8 cellular contexts compared by ENCODE assay signal in the genomic region with DNA sequence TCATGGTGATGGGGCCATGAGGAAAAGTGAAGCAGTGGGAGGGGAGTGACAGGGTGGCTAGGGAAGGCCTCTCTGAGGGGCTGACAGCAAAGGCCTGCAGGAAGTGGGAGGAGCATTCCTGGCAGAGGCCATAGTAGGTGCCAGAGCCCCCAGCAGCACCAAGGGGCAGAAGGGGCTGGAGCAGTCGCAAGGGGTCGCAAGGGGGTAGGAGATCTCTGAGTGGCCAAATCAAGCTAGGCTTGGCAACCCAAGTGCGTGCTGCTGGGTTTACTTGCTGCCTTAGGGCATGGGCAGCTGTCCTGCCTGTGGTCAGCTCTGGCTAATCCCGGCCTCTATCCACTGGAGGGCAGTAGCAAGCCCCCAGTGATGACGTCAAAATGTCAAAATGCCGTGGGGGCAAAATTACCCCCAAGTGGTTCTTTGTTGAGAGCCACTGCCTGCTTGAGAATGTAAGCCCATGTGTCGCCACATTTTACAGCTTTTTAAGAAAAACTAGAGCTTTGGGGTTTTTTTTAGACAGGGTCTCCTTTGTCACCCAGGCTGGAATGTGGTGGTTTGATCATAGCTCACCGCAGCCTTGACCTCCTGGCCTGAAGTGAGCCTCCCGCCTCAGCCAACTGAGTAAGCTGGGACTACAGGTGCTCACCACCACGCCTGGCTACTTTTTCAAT. TPM values are rescaled to one million over a fixed set of nuclear protein-coding genes. Genes with fewer than 3 reads are reported as not detected.
DNase-seq lines count a peak whose midpoint lies in the region; ATAC-seq, FAIRE-seq and TF ChIP-seq lines count a peak whose summit lies in the region.

No MANE protein-coding gene starts in this region.

- DNase-seq in activated T-cell treated with anti-CD3 and anti-CD28 coated beads, Interleukin-2, amount 50 U/mL, for 24 hours: no peak
- no peak for DNase-seq in activated T-cell treated with anti-CD3 and anti-CD28 coated beads, Interleukin-2, amount 50 U/mL, for 1 hour
- DNase-seq in RCC 7860 (ENCODE audit: low spot score) (peak; percentile 51), H1 (ENCODE audit: low read depth in 1 of 2, low spot score in 2 of 2) (peak; percentile 70 to 80), NCI-H345 treated with DMSO at 0.1 percent for 48 hours (lab: John Stamatoyannopoulos, UW; ENCODE audit: unreplicated experiment) (no peak), NCI-H2107 (lab: John Stamatoyannopoulos, UW) (no peak)
- no peak for DNase-seq in naive thymus-derived CD8-positive, alpha-beta T cell

- no peak overlapping the region for H4K5ac ChIP-seq in H1 (ENCODE audit: insufficient read length, low read depth, low read length)

- no peak overlapping the region for H4K91ac ChIP-seq in H1 (replicated peaks; ENCODE audit: insufficient read length, low read length)

- POLR2A ChIA-PET in H1 (lab: Charles Lee; ENCODE audit: partially characterized antibody): interaction anchor here (0.5 to 12.6 kb wide), 7 partner anchors 13 to 142 kb away, joined by 3 to 137 read pairs (median 4); a partner anchor contains a TSS
- POLR2A ChIA-PET in naive thymus-derived CD8-positive, alpha-beta T cell (lab: Charles Lee): interaction anchor here (0.9 to 2.6 kb wide), 4 partner anchors 11 to 31 kb away, joined by 3 to 12 read pairs (median 5); a partner anchor contains a TSS

- H4K20me1 ChIP-seq in H1 (replicated peaks in 1 of 2; ENCODE audit: control insufficient read depth in 1 of 2, insufficient read depth in 2 of 2, low read length in 2 of 2): peaks cover 3 to 19% of the 10 kb centered on the region in 2 experiments

- TF ChIP-seq POLR2A in H1 (IDR thresholded peaks at IDR 0.05; ENCODE audit: control extremely low read depth in 1 of 2, low read depth in 2 of 2, low read length in 2 of 2): no peak

- no peak overlapping the region for H3K4ac ChIP-seq in H1 (replicated peaks; ENCODE audit: insufficient read length, low read depth, low read length)

- H3K27me3 ChIP-seq in H1 (replicated peaks in 1 of 4; ENCODE audit: control insufficient read depth in 3 of 4, extremely low read depth in 1 of 4, insufficient read depth in 3 of 4, low read length in 3 of 4): peaks cover 0 to 6% (median 0%) of the 10 kb centered on the region in 4 experiments; a peak in 2 of 7 replicates

- ATAC-seq in naive thymus-derived CD8-positive, alpha-beta T cell: no peak
- ATAC-seq in GM21526 (IDR thresholded peaks at IDR 0.05; ENCODE audit: low FRiP score, unreplicated experiment): no peak

- no peak overlapping the region for H2AFZ ChIP-seq in H1 (ENCODE audit: low read length)

- H4K8ac ChIP-seq in H1 (ENCODE audit: extremely low read depth, insufficient read depth, low read length): no peak overlapping the region

- H3K27ac Mint-ChIP-seq in activated T-cell treated with anti-CD3 and anti-CD28 coated beads, Interleukin-2, amount 50 U/mL, for 24 hours: peak overlapping the region; percentile 87
- peak overlapping the region; percentile 63 to 91 (median 84) for H3K27ac Mint-ChIP-seq in naive thymus-derived CD8-positive, alpha-beta T cell

- FAIRE-seq in RCC 7860 (lab: Jason Lieb, UNC) (peak; percentile 81), H1 (lab: Jason Lieb, UNC) (peak; percentile 78)

- H2BK5ac ChIP-seq in H1 (ENCODE audit: low read depth, low read length): 0 out of 2 replicates have a peak overlapping the region, but pooled peaks have one; percentile 39

- no peak overlapping the region for H2AK5ac ChIP-seq in H1 (ENCODE audit: low read depth, low read length)

- H2BK12ac ChIP-seq in H1 (ENCODE audit: low read depth, low read length): no peak overlapping the region

- peak overlapping the region; percentile 17; the same call in 1 of the 2 replicates for H3K27ac ChIP-seq in H1 (ENCODE audit: low read depth, low read length)

- peak; percentile 42 to 54; a peak in 3 of 4 replicates for TF ChIP-seq RAD21 in H1 (IDR thresholded peaks at IDR 0.05 in 1 of 2, conservative IDR thresholded peaks at IDR 0.05 in 1 of 2; ENCODE audit: low read depth in 2 of 2, low read length in 2 of 2)

- H3K23ac ChIP-seq in H1 (ENCODE audit: insufficient read length): no peak overlapping the region

- H3K36me3 ChIP-seq in H1 (ENCODE audit: control insufficient read depth in 2 of 4, insufficient read depth in 4 of 4, low read length in 3 of 4): peaks cover 9 to 24% (median 14%) of the 10 kb centered on the region in 4 experiments; a peak in 6 of 8 replicates

- H3K18ac ChIP-seq in H1 (ENCODE audit: extremely low read depth, low read length): no peak overlapping the region

- H3K9me3 ChIP-seq in H1 (ENCODE audit: insufficient read depth in 2 of 2, low read depth in 1 of 2, low read length in 1 of 2): no peaks in the 10 kb centered on the region

- no peak overlapping the region; a peak in 1 of 7 replicates for H3K9ac ChIP-seq in H1 (replicated peaks in 1 of 4; ENCODE audit: extremely low read depth in 1 of 4, low read depth in 3 of 4, low read length in 3 of 4)

- H3K4me1 ChIP-seq in H1 (replicated peaks in 1 of 4; ENCODE audit: control insufficient read depth in 3 of 4, insufficient read depth in 4 of 4, low read length in 3 of 4): peaks cover 12 to 27% (median 13%) of the 10 kb centered on the region in 4 experiments

- peaks cover 88% of the 10 kb centered on the region for H3K36me3 Mint-ChIP-seq in activated T-cell treated with anti-CD3 and anti-CD28 coated beads, Interleukin-2, amount 50 U/mL, for 24 hours (ENCODE audit: low read depth)
- peaks cover 6 to 53% (median 13%) of the 10 kb centered on the region in 3 donors for H3K36me3 Mint-ChIP-seq in naive thymus-derived CD8-positive, alpha-beta T cell

- TF ChIP-seq CTCF in H1 (IDR thresholded peaks at IDR 0.05; ENCODE audit: control extremely low read depth in 1 of 3, insufficient read depth in 1 of 3, low read depth in 1 of 3, low read length in 3 of 3): peak; percentile 65 to 90 (median 69)

- WGBS in H1 (ENCODE audit: extremely low coverage in 1 of 2, insufficient coverage in 1 of 2, insufficient read length in 1 of 2, insufficient replicate concordance in 2 of 2, low coverage in 1 of 2, low lambda C conversion rate in 2 of 2, missing lambda C conversion rate in 1 of 2), 2 experiments: 65% methylated on average over 10 of the region's 10 CpGs; no CpG with 5 or more reads in 1 of the 2 experiments

- H3K23me2 ChIP-seq in H1 (ENCODE audit: low read depth, low read length): peaks cover 13% of the 10 kb centered on the region

- no peak overlapping the region for H2BK20ac ChIP-seq in H1 (ENCODE audit: low read length)

- no peaks in the 10 kb centered on the region; the same call in 1 of the 2 replicates for H3K79me1 ChIP-seq in H1 (ENCODE audit: low read depth, low read length)

- no peak overlapping the region for H3K14ac ChIP-seq in H1 (ENCODE audit: insufficient read length)

- no peak for TF ChIP-seq EP300 in H1 (IDR thresholded peaks at IDR 0.05; ENCODE audit: borderline replicate concordance in 1 of 2, low read depth in 2 of 2, low read length in 2 of 2)

- CTCF ChIA-PET in H1 (lab: Charles Lee; ENCODE audit: partially characterized antibody): interaction anchor here (0.7 to 2.5 kb wide), 20 partner anchors 9 to 238 kb away, joined by 3 to 15 read pairs (median 4); a partner anchor contains a TSS

- peaks cover 49% of the 10 kb centered on the region for H3K4me1 Mint-ChIP-seq in activated T-cell treated with anti-CD3 and anti-CD28 coated beads, Interleukin-2, amount 50 U/mL, for 24 hours (ENCODE audit: low read depth)
- peaks cover 34 to 62% (median 50%) of the 10 kb centered on the region in 4 donors for H3K4me1 Mint-ChIP-seq in naive thymus-derived CD8-positive, alpha-beta T cell

- H3K56ac ChIP-seq in H1 (replicated peaks; ENCODE audit: insufficient read length, low read depth, low read length): no peak overlapping the region

- H3K27me3 Mint-ChIP-seq in activated T-cell treated with anti-CD3 and anti-CD28 coated beads, Interleukin-2, amount 50 U/mL, for 24 hours: no peaks in the 10 kb centered on the region
- peaks cover 0 to 2% (median 0%) of the 10 kb centered on the region in 5 donors for H3K27me3 Mint-ChIP-seq in naive thymus-derived CD8-positive, alpha-beta T cell

- peak overlapping the region; percentile 31; the same call in 1 of the 2 replicates for H2BK15ac ChIP-seq in H1 (ENCODE audit: low read length)

- H3K4me3 ChIP-seq in H1 (ENCODE audit: extremely low read depth in 1 of 4, insufficient read depth in 2 of 4, low read depth in 3 of 4, low read length in 4 of 4): no peak overlapping the region

- H2BK120ac ChIP-seq in H1 (replicated peaks; ENCODE audit: low read depth, low read length): no peak overlapping the region

- H3K4me2 ChIP-seq in H1 (ENCODE audit: insufficient read depth in 1 of 2, low read depth in 2 of 2, low read length in 2 of 2): no peak overlapping the region

- H3K79me2 ChIP-seq in H1 (ENCODE audit: control insufficient read depth in 1 of 2, insufficient read depth in 2 of 2, low read length in 2 of 2): no peaks in the 10 kb centered on the region

- H3K4me3 Mint-ChIP-seq in activated T-cell treated with anti-CD3 and anti-CD28 coated beads, Interleukin-2, amount 50 U/mL, for 24 hours: no peak overlapping the region
- no peak overlapping the region for H3K4me3 Mint-ChIP-seq in naive thymus-derived CD8-positive, alpha-beta T cell

- no peaks in the 10 kb centered on the region for H3K9me3 Mint-ChIP-seq in activated T-cell treated with anti-CD3 and anti-CD28 coated beads, Interleukin-2, amount 50 U/mL, for 24 hours
- no peaks in the 10 kb centered on the region for H3K9me3 Mint-ChIP-seq in naive thymus-derived CD8-positive, alpha-beta T cell

RNA-seq across cellular contexts. Expression of a gene that starts 11.8 kb away (rescaled TPM):
- 21.1 and 27.1 TPM in 2 replicates for total RNA-seq in H1 (2021; fragmentation: NEBNext Ultra II Directional; extraction: Animal tissue kit (Norgen Biotek cat#: 25700))
- 19.8 and 32.6 TPM in 2 replicates for polyA plus RNA-seq in H1 (2011; rRNA removed)
- polyA plus RNA-seq in H1 (2011; cell fraction: cytosol; rRNA removed): 16.9 TPM
- polyA plus RNA-seq in H1 (2011; cell fraction: nucleus; rRNA removed): 18.7 TPM
- polyA plus RNA-seq in H1 (2012, experiment 1 of 2): 19.2 to 29.9 TPM (median 24.7 TPM) in 4 replicates
- 20.4 TPM for polyA plus RNA-seq in H1 (2012, experiment 2 of 2)
- 15.6 TPM for polyA plus RNA-seq in H1 (2013, experiment 1 of 2)
- 15.6 TPM for polyA plus RNA-seq in H1 (2013, experiment 2 of 2)
- polyA minus RNA-seq in H1 (2011; rRNA and poly(A)+ RNA removed): 9.2 and 13.4 TPM in 2 replicates
- polyA minus RNA-seq in H1 (2011; cell fraction: cytosol; rRNA and poly(A)+ RNA removed): 11.4 TPM
- 13.0 TPM for polyA minus RNA-seq in H1 (2011; cell fraction: nucleus; rRNA and poly(A)+ RNA removed)
- 10 to 100 TPM; 46.6 to 49.1 TPM for total RNA-seq in naive thymus-derived CD8-positive, alpha-beta T cell
- polyA plus RNA-seq in naive thymus-derived CD8-positive, alpha-beta T cell: 10 to 100 TPM; 15.6 to 25.0 (median 24.6) TPM

RNA-seq across cellular contexts. Expression of a gene that starts 32.0 kb away (rescaled TPM):
- 10.6 and 12.2 TPM in 2 replicates for total RNA-seq in H1 (2021; fragmentation: NEBNext Ultra II Directional; extraction: Animal tissue kit (Norgen Biotek cat#: 25700))
- 1.7 and 6.5 TPM in 2 replicates for polyA plus RNA-seq in H1 (2011; rRNA removed)
- polyA plus RNA-seq in H1 (2011; cell fraction: cytosol; rRNA removed): 2.0 TPM
- 3.0 TPM for polyA plus RNA-seq in H1 (2011; cell fraction: nucleus; rRNA removed)
- 7.1 to 8.5 TPM (median 7.4 TPM) in 4 replicates for polyA plus RNA-seq in H1 (2012, experiment 1 of 2)
- polyA plus RNA-seq in H1 (2012, experiment 2 of 2): 7.1 TPM
- polyA plus RNA-seq in H1 (2013, experiment 1 of 2): 12.1 TPM
- polyA plus RNA-seq in H1 (2013, experiment 2 of 2): 12.7 TPM
- polyA minus RNA-seq in H1 (2011; rRNA and poly(A)+ RNA removed): 0.88 and 5.4 TPM in 2 replicates
- 8.4 TPM for polyA minus RNA-seq in H1 (2011; cell fraction: cytosol; rRNA and poly(A)+ RNA removed)
- polyA minus RNA-seq in H1 (2011; cell fraction: nucleus; rRNA and poly(A)+ RNA removed): 2.1 TPM
- total RNA-seq in naive thymus-derived CD8-positive, alpha-beta T cell: 10 to 100 TPM; 83.6 to 85.6 TPM
- polyA plus RNA-seq in naive thymus-derived CD8-positive, alpha-beta T cell: 10 to 100 TPM; 30.5 to 45.4 (median 34.5) TPM

RNA-seq across cellular contexts. Expression of a gene that starts 42.2 kb away (rescaled TPM):
- total RNA-seq in H1 (2021; fragmentation: NEBNext Ultra II Directional; extraction: Animal tissue kit (Norgen Biotek cat#: 25700)): 4.9 and 5.0 TPM in 2 replicates
- polyA plus RNA-seq in H1 (2011; rRNA removed): 6.3 and 9.0 TPM in 2 replicates
- 4.7 TPM for polyA plus RNA-seq in H1 (2011; cell fraction: cytosol; rRNA removed)
- polyA plus RNA-seq in H1 (2011; cell fraction: nucleus; rRNA removed): 5.1 TPM
- polyA plus RNA-seq in H1 (2012, experiment 1 of 2): 4.9 to 6.4 TPM (median 5.6 TPM) in 4 replicates
- polyA plus RNA-seq in H1 (2012, experiment 2 of 2): 4.2 TPM
- polyA plus RNA-seq in H1 (2013, experiment 1 of 2): 2.8 TPM
- polyA plus RNA-seq in H1 (2013, experiment 2 of 2): 3.0 TPM
- 0.80 and 1.3 TPM in 2 replicates for polyA minus RNA-seq in H1 (2011; rRNA and poly(A)+ RNA removed)
- polyA minus RNA-seq in H1 (2011; cell fraction: cytosol; rRNA and poly(A)+ RNA removed): 3.4 TPM
- 2.2 TPM for polyA minus RNA-seq in H1 (2011; cell fraction: nucleus; rRNA and poly(A)+ RNA removed)
- total RNA-seq in naive thymus-derived CD8-positive, alpha-beta T cell: 10 to 100 TPM; 15.0 to 17.3 TPM
- polyA plus RNA-seq in naive thymus-derived CD8-positive, alpha-beta T cell: 10 to 100 TPM; 12.6 to 20.9 (median 19.8) TPM

RNA-seq across cellular contexts. Expression of a gene that starts 54.6 kb away (rescaled TPM):
- 4.2 and 5.3 TPM in 2 replicates for total RNA-seq in H1 (2021; fragmentation: NEBNext Ultra II Directional; extraction: Animal tissue kit (Norgen Biotek cat#: 25700))
- 7.4 and 12.9 TPM in 2 replicates for polyA plus RNA-seq in H1 (2011; rRNA removed)
- polyA plus RNA-seq in H1 (2011; cell fraction: cytosol; rRNA removed): 7.9 TPM
- 15.3 TPM for polyA plus RNA-seq in H1 (2011; cell fraction: nucleus; rRNA removed)
- polyA plus RNA-seq in H1 (2012, experiment 1 of 2): 3.8 to 10.2 TPM (median 7.9 TPM) in 4 replicates
- polyA plus RNA-seq in H1 (2012, experiment 2 of 2): 13.7 TPM
- 6.7 TPM for polyA plus RNA-seq in H1 (2013, experiment 1 of 2)
- polyA plus RNA-seq in H1 (2013, experiment 2 of 2): 6.5 TPM
- polyA minus RNA-seq in H1 (2011; rRNA and poly(A)+ RNA removed): 2.3 and 9.6 TPM in 2 replicates
- 2.7 TPM for polyA minus RNA-seq in H1 (2011; cell fraction: cytosol; rRNA and poly(A)+ RNA removed)
- 3.8 TPM for polyA minus RNA-seq in H1 (2011; cell fraction: nucleus; rRNA and poly(A)+ RNA removed)
- 1 to 10 TPM; 9.9 TPM for total RNA-seq in naive thymus-derived CD8-positive, alpha-beta T cell
- polyA plus RNA-seq in naive thymus-derived CD8-positive, alpha-beta T cell: 1 to 10 TPM; 3.6 to 8.3 (median 5.0) TPM

RNA-seq across cellular contexts. Expression of a gene that starts 57.6 kb away (rescaled TPM):
- 264 and 268 TPM in 2 replicates for total RNA-seq in H1 (2021; fragmentation: NEBNext Ultra II Directional; extraction: Animal tissue kit (Norgen Biotek cat#: 25700))
- 99.5 and 157 TPM in 2 replicates for polyA plus RNA-seq in H1 (2011; rRNA removed)
- 56.3 TPM for polyA plus RNA-seq in H1 (2011; cell fraction: cytosol; rRNA removed)
- 88.3 TPM for polyA plus RNA-seq in H1 (2011; cell fraction: nucleus; rRNA removed)
- 160 to 208 TPM (median 194 TPM) in 4 replicates for polyA plus RNA-seq in H1 (2012, experiment 1 of 2)
- 135 TPM for polyA plus RNA-seq in H1 (2012, experiment 2 of 2)
- polyA plus RNA-seq in H1 (2013, experiment 1 of 2): 206 TPM
- 213 TPM for polyA plus RNA-seq in H1 (2013, experiment 2 of 2)
- polyA minus RNA-seq in H1 (2011; rRNA and poly(A)+ RNA removed): 91.8 and 93.7 TPM in 2 replicates
- 73.7 TPM for polyA minus RNA-seq in H1 (2011; cell fraction: cytosol; rRNA and poly(A)+ RNA removed)
- polyA minus RNA-seq in H1 (2011; cell fraction: nucleus; rRNA and poly(A)+ RNA removed): 84.1 TPM
- 100 to 1,000 TPM; 262 to 280 TPM for total RNA-seq in naive thymus-derived CD8-positive, alpha-beta T cell
- polyA plus RNA-seq in naive thymus-derived CD8-positive, alpha-beta T cell: 10 to 100 TPM; 40.7 to 67.6 (median 46.1) TPM

Comparison
In these comparisons a context has a peak if more than half of its experiments do, and no peak if none do; other contexts are left out.
1. DNase-seq: peak in RCC 7860 (single experiment) and H1 (2 of 2); none in activated T-cell treated with anti-CD3 and anti-CD28 coated beads, Interleukin-2, amount 50 U/mL, for 24 hours (single experiment), activated T-cell treated with anti-CD3 and anti-CD28 coated beads, Interleukin-2, amount 50 U/mL, for 1 hour (single experiment), naive thymus-derived CD8-positive, alpha-beta T cell (0 of 10), NCI-H345 treated with DMSO at 0.1 percent for 48 hours (single experiment) and NCI-H2107 (single experiment).